In genomic region chr9:134210511-134210907, GRCh38 we compare ENCODE assay signal across 19 cellular contexts. TPM values are rescaled to one million over a fixed set of nuclear protein-coding genes. Genes with fewer than 3 reads are reported as not detected.
A peak's percentile ranks its signal among the peaks of the same experiment; 100 is the strongest.
DNase-seq lines count a peak whose midpoint lies in the region; ATAC-seq and TF ChIP-seq lines count a peak whose summit lies in the region.
"Had no signal": no experiment of that assay in that cellular context is flagged by ENCODE, and none has a peak within 500 bp of the region (broad histone marks: within the 10 kb centered on the region; RNA-seq: fewer than 3 reads in every experiment).

No MANE protein-coding gene starts in this region.

- no peak for TF ChIP-seq CTCF in glutamatergic neuron (IDR thresholded peaks at IDR 0.05; ENCODE audit: partially characterized antibody, unreplicated experiment)
- no peak for TF ChIP-seq CTCF in neural crest cell (conservative IDR thresholded peaks at IDR 0.05)

- peaks cover 7 to 64% (median 54%) of the 10 kb centered on the region in 5 donors for H3K4me1 ChIP-seq in subcutaneous abdominal adipose tissue (ENCODE audit: control insufficient read depth in 5 of 5, insufficient read depth in 5 of 5, low read length in 5 of 5)

- H3K9me3 Mint-ChIP-seq in glutamatergic neuron (ENCODE audit: unreplicated experiment) (peaks cover 6% of the 10 kb centered on the region), neural crest cell (peaks cover 3% of the 10 kb centered on the region)
- H3K9me3 Mint-ChIP-seq in activated naive CD8-positive, alpha-beta T cell treated with anti-CD3 and anti-CD28 coated beads, Interleukin-2, amount 50 U/mL, for 24 hours: no peaks in the 10 kb centered on the region
- H3K9me3 Mint-ChIP-seq: natural killer cell had no signal

- H3K4me3 Mint-ChIP-seq in glutamatergic neuron (ENCODE audit: unreplicated experiment): no peak overlapping the region
- no peak overlapping the region for H3K4me3 Mint-ChIP-seq in neural crest cell
- no peak overlapping the region for H3K4me3 Mint-ChIP-seq in activated naive CD8-positive, alpha-beta T cell treated with anti-CD3 and anti-CD28 coated beads, Interleukin-2, amount 50 U/mL, for 24 hours
- H3K4me3 Mint-ChIP-seq: natural killer cell had no signal

- H3K27ac ChIP-seq in angular gyrus (ENCODE audit: low read depth, low read length) (peak overlapping the region; percentile 34), subcutaneous abdominal adipose tissue (ENCODE audit: low read depth, low read length) (peak overlapping the region; percentile 75)
- H3K27ac ChIP-seq: hepatocyte had no signal

- no peaks in the 10 kb centered on the region for H3K27me3 ChIP-seq in subcutaneous abdominal adipose tissue (ENCODE audit: control insufficient read depth in 5 of 5, insufficient read depth in 4 of 5, low read length in 5 of 5)
- H3K27me3 ChIP-seq: hepatocyte had no signal

- H3K4me1 Mint-ChIP-seq in glutamatergic neuron (ENCODE audit: low read depth, unreplicated experiment) (peaks cover 8% of the 10 kb centered on the region), neural crest cell (peaks cover 45% of the 10 kb centered on the region)
- H3K4me1 Mint-ChIP-seq in activated naive CD8-positive, alpha-beta T cell treated with anti-CD3 and anti-CD28 coated beads, Interleukin-2, amount 50 U/mL, for 24 hours: no peaks in the 10 kb centered on the region
- H3K4me1 Mint-ChIP-seq: natural killer cell had no signal

- H3K36me3 Mint-ChIP-seq in glutamatergic neuron (ENCODE audit: unreplicated experiment) (no peaks in the 10 kb centered on the region), neural crest cell (ENCODE audit: low read depth) (no peaks in the 10 kb centered on the region)
- no peaks in the 10 kb centered on the region for H3K36me3 Mint-ChIP-seq in activated naive CD8-positive, alpha-beta T cell treated with anti-CD3 and anti-CD28 coated beads, Interleukin-2, amount 50 U/mL, for 24 hours (ENCODE audit: low read depth)
- H3K36me3 Mint-ChIP-seq: natural killer cell had no signal

- H3K27me3 Mint-ChIP-seq in glutamatergic neuron (ENCODE audit: unreplicated experiment) (peaks cover 5% of the 10 kb centered on the region), neural crest cell (ENCODE audit: low read depth) (no peaks in the 10 kb centered on the region)
- H3K27me3 Mint-ChIP-seq in activated naive CD8-positive, alpha-beta T cell treated with anti-CD3 and anti-CD28 coated beads, Interleukin-2, amount 50 U/mL, for 24 hours: no peaks in the 10 kb centered on the region
- H3K27me3 Mint-ChIP-seq: effector memory CD8-positive, alpha-beta T cell had no signal

- peak; percentile 10 for DNase-seq in glutamatergic neuron
- DNase-seq in neural crest cell (ENCODE audit: low read depth, low spot score): no peak
- DNase-seq in activated naive CD8-positive, alpha-beta T cell treated with anti-CD3 and anti-CD28 coated beads, Interleukin-2, amount 50 U/mL, for 24 hours: no peak
- DNase-seq in NCI-H226: no peak
- DNase-seq in amygdala (lab: John Stamatoyannopoulos, UW): no peak
- DNase-seq: activated CD4-positive, alpha-beta T cell treated with anti-CD3 and anti-CD28 coated beads for 4 hours; activated effector memory CD4-positive, alpha-beta T cell treated with Interleukin-2 at 50 U/mL for 16 hours; effector memory CD8-positive, alpha-beta T cell; EL; natural killer cell; NCI-H524; RPMI8226; stimulated activated naive CD4-positive, alpha-beta T cell; SW 1271 had no signal

- ATAC-seq in activated naive CD8-positive, alpha-beta T cell treated with anti-CD3 and anti-CD28 coated beads, Interleukin-2, amount 50 U/mL, for 24 hours: no peak
- no peak for ATAC-seq in GM21825 (IDR thresholded peaks at IDR 0.05; ENCODE audit: unreplicated experiment)
- ATAC-seq: effector memory CD8-positive, alpha-beta T cell; natural killer cell had no signal

- H3K36me3 ChIP-seq in subcutaneous abdominal adipose tissue (ENCODE audit: control insufficient read depth in 5 of 5, insufficient read depth in 5 of 5, low read length in 5 of 5): no peaks in the 10 kb centered on the region

- no peak overlapping the region for H3K4me3 ChIP-seq in subcutaneous abdominal adipose tissue (ENCODE audit: low read depth in 1 of 5, low read length in 5 of 5)
- H3K4me3 ChIP-seq: hepatocyte had no signal

- H3K9ac ChIP-seq in subcutaneous abdominal adipose tissue (ENCODE audit: low read length in 5 of 5): no peak overlapping the region

- H3K27ac Mint-ChIP-seq in glutamatergic neuron (ENCODE audit: unreplicated experiment): no peak overlapping the region
- peak overlapping the region; percentile 67 for H3K27ac Mint-ChIP-seq in neural crest cell (ENCODE audit: unreplicated experiment)
- H3K27ac Mint-ChIP-seq in activated naive CD8-positive, alpha-beta T cell treated with anti-CD3 and anti-CD28 coated beads, Interleukin-2, amount 50 U/mL, for 24 hours: no peak overlapping the region
- H3K27ac Mint-ChIP-seq: effector memory CD8-positive, alpha-beta T cell; natural killer cell had no signal

- H3K9me3 ChIP-seq in subcutaneous abdominal adipose tissue (ENCODE audit: control insufficient read depth in 5 of 5, low read length in 5 of 5): peaks cover 0 to 7% (median 4%) of the 10 kb centered on the region in 5 donors

RNA-seq across cellular contexts. Expression of gene RNU6ATAC, which starts 46.1 kb away (rescaled TPM):
- total RNA-seq in glutamatergic neuron (ENCODE audit: unreplicated experiment) (121 TPM), neural crest cell (71.3 and 108 TPM in 2 replicates)
- total RNA-seq: hepatocyte, renal cortical epithelial cell had no signal
